In the genomic region with DNA sequence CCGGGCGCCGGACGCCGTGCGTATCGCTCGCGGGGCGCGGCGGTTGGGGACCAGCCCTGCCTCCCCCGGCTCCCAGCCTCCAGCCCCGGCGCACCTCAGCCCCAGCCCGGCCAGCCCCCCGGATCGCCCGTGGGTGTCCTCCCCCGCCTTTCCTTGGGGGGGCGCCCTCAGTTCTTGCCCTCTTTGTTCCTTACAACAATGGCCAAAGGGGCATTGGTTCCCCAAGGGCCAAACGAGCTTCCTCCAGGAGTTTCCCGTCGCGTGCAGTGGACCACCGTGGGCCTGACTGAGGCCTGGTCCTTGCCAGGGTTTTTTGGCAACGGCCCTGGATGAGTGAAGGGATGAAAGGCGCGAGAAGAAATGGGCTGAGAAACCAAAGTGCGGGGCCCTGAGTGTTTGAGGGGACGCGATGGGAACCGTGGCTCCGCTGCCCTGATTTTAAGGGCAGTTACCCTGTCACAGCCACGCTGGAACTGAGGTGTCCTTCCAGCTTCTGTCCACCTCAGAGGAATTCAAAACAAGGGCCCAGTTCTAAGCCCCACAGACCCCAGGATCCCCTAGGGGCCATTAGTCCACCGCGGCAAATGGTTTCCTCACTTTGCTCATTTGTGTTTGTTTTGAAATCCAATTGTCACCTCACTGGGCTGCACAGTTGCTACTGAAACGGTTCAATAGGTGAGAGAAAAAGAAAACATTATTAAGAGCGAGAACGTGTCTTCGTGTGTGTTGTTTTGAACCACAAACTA, we compare ENCODE assay signal across 1 cellular context.
TF ChIP-seq lines count a peak whose summit lies in the region.

No MANE protein-coding gene starts in this region.

TF ChIP-seq in WTC11, 78 proteins besides CTCF, POLR2A, EP300 and RAD21 (continued from another document):
- TF ChIP-seq, protein P1, sequence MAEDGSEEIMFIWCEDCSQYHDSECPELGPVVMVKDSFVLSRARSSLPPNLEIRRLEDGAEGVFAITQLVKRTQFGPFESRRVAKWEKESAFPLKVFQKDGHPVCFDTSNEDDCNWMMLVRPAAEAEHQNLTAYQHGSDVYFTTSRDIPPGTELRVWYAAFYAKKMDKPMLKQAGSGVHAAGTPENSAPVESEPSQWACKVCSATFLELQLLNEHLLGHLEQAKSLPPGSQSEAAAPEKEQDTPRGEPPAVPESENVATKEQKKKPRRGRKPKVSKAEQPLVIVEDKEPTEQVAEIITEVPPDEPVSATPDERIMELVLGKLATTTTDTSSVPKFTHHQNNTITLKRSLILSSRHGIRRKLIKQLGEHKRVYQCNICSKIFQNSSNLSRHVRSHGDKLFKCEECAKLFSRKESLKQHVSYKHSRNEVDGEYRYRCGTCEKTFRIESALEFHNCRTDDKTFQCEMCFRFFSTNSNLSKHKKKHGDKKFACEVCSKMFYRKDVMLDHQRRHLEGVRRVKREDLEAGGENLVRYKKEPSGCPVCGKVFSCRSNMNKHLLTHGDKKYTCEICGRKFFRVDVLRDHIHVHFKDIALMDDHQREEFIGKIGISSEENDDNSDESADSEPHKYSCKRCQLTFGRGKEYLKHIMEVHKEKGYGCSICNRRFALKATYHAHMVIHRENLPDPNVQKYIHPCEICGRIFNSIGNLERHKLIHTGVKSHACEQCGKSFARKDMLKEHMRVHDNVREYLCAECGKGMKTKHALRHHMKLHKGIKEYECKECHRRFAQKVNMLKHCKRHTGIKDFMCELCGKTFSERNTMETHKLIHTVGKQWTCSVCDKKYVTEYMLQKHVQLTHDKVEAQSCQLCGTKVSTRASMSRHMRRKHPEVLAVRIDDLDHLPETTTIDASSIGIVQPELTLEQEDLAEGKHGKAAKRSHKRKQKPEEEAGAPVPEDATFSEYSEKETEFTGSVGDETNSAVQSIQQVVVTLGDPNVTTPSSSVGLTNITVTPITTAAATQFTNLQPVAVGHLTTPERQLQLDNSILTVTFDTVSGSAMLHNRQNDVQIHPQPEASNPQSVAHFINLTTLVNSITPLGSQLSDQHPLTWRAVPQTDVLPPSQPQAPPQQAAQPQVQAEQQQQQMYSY (CRISPR knock-in tag; IDR thresholded peaks at IDR 0.05): peak; percentile 22; the same call in 1 of the 2 replicates
- TF ChIP-seq, protein P2, sequence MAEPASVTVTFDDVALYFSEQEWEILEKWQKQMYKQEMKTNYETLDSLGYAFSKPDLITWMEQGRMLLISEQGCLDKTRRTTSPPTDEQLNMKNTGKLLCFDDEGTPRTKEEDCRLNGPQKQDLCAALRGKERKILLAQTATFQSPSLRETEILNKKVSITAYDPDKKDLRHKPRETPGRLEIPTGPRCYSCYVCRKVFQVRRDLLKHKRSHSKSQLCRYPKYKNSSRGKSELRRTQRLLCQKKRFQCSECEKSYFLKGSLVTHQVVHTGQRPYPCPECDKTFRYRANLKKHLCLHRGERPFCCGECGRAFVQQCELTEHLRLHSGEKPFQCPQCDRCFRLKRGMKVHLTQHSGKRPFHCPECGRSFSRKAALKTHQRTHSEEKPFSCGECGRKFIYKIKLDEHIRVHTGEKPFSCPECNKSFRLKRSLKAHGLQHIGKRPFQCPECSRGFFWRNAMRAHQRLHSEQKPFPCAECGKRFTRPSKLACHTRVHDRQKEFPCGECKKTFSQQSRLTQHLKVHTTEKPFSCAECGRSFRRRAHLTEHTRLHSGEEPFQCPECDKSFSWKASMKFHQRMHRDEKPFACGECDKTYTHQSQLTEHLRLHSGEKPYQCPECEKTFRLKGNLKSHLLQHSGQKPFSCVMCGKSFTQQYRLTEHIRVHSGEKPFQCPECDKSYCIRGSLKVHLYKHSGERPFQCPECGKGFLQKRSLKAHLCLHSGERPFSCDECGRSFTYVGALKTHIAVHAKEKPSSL (CRISPR knock-in tag; conservative IDR thresholded peaks at IDR 0.05): 0 out of 2 replicates have a peak, but pooled peaks have one; percentile 44
- TF ChIP-seq PRRX2 (CRISPR knock-in tag; IDR thresholded peaks at IDR 0.05): peak; percentile 76; the same call in 1 of the 2 replicates
- TF ChIP-seq, protein P3, sequence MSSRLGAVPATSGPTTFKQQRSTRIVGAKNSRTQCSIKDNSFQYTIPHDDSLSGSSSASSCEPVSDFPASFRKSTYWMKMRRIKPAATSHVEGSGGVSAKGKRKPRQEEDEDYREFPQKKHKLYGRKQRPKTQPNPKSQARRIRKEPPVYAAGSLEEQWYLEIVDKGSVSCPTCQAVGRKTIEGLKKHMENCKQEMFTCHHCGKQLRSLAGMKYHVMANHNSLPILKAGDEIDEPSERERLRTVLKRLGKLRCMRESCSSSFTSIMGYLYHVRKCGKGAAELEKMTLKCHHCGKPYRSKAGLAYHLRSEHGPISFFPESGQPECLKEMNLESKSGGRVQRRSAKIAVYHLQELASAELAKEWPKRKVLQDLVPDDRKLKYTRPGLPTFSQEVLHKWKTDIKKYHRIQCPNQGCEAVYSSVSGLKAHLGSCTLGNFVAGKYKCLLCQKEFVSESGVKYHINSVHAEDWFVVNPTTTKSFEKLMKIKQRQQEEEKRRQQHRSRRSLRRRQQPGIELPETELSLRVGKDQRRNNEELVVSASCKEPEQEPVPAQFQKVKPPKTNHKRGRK (CRISPR knock-in tag; IDR thresholded peaks at IDR 0.05; ENCODE audit: borderline replicate concordance): no peak
- TF ChIP-seq, protein P4, sequence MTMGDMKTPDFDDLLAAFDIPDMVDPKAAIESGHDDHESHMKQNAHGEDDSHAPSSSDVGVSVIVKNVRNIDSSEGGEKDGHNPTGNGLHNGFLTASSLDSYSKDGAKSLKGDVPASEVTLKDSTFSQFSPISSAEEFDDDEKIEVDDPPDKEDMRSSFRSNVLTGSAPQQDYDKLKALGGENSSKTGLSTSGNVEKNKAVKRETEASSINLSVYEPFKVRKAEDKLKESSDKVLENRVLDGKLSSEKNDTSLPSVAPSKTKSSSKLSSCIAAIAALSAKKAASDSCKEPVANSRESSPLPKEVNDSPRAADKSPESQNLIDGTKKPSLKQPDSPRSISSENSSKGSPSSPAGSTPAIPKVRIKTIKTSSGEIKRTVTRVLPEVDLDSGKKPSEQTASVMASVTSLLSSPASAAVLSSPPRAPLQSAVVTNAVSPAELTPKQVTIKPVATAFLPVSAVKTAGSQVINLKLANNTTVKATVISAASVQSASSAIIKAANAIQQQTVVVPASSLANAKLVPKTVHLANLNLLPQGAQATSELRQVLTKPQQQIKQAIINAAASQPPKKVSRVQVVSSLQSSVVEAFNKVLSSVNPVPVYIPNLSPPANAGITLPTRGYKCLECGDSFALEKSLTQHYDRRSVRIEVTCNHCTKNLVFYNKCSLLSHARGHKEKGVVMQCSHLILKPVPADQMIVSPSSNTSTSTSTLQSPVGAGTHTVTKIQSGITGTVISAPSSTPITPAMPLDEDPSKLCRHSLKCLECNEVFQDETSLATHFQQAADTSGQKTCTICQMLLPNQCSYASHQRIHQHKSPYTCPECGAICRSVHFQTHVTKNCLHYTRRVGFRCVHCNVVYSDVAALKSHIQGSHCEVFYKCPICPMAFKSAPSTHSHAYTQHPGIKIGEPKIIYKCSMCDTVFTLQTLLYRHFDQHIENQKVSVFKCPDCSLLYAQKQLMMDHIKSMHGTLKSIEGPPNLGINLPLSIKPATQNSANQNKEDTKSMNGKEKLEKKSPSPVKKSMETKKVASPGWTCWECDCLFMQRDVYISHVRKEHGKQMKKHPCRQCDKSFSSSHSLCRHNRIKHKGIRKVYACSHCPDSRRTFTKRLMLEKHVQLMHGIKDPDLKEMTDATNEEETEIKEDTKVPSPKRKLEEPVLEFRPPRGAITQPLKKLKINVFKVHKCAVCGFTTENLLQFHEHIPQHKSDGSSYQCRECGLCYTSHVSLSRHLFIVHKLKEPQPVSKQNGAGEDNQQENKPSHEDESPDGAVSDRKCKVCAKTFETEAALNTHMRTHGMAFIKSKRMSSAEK (CRISPR knock-in tag; IDR thresholded peaks at IDR 0.05; ENCODE audit: borderline replicate concordance): peak; percentile 38; the same call in 1 of the 2 replicates
- TF ChIP-seq FOXP1 (CRISPR knock-in tag; IDR thresholded peaks at IDR 0.05; ENCODE audit: borderline replicate concordance): peak; percentile 37; the same call in 1 of the 2 replicates
- TF ChIP-seq ZBTB21 (CRISPR knock-in tag; IDR thresholded peaks at IDR 0.05; ENCODE audit: borderline replicate concordance): no peak
- peak; percentile 90 for TF ChIP-seq EMX1 (CRISPR knock-in tag; IDR thresholded peaks at IDR 0.05)
- TF ChIP-seq, protein P5, sequence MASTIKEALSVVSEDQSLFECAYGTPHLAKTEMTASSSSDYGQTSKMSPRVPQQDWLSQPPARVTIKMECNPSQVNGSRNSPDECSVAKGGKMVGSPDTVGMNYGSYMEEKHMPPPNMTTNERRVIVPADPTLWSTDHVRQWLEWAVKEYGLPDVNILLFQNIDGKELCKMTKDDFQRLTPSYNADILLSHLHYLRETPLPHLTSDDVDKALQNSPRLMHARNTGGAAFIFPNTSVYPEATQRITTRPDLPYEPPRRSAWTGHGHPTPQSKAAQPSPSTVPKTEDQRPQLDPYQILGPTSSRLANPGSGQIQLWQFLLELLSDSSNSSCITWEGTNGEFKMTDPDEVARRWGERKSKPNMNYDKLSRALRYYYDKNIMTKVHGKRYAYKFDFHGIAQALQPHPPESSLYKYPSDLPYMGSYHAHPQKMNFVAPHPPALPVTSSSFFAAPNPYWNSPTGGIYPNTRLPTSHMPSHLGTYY (CRISPR knock-in tag; IDR thresholded peaks at IDR 0.05): peak; percentile 90; the same call in 1 of the 2 replicates
